In the genomic region with DNA sequence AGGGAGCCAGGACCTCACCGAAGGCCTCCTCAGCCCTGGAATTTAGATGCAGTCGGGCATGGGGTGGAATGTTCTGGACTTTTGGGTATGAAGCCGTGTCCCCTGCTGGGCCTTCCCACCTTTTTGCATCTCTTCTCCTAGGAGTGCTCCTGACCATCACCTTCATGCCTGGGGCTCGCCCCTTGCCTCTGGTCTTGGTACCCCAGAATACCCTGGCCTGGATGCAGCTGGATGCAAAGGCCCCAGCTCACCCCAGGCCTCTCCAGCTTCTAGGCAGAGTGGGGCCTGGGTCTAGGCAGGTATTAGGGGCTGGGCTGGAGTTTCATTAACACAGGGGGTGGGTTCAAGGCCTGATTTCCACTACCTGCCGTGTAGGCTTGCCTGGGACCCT, we compare ENCODE assay signal across 13 cellular contexts. TPM values are rescaled to one million over a fixed set of nuclear protein-coding genes. Genes with fewer than 3 reads are reported as not detected.
DNase-seq lines count a peak whose midpoint lies in the region; ATAC-seq and TF ChIP-seq lines count a peak whose summit lies in the region.
"Had no signal": no experiment of that assay in that cellular context is flagged by ENCODE, and none has a peak within 500 bp of the region (broad histone marks: within the 10 kb centered on the region; RNA-seq: fewer than 3 reads in every experiment).

No MANE protein-coding gene starts in this region.

- no peaks in the 10 kb centered on the region for H3K4me1 Mint-ChIP-seq in activated CD4-positive, alpha-beta T cell treated with anti-CD3 and anti-CD28 coated beads for 36 hours
- no peaks in the 10 kb centered on the region for H3K4me1 Mint-ChIP-seq in stimulated activated memory B cell treated with anti-CD40 and anti-IgM and Interleukin-4, amounts not matched to agents 10 μg/mL and 1 μg/mL and 100 μg/mL, for 72 hours

- H3K4me3 ChIP-seq in left ventricle myocardium inferior: peak overlapping the region; percentile 70
- H3K4me3 ChIP-seq in right atrium auricular region: no peak overlapping the region

- H3K4me3 Mint-ChIP-seq in activated CD4-positive, alpha-beta T cell treated with anti-CD3 and anti-CD28 coated beads for 36 hours: no peak overlapping the region
- no peak overlapping the region for H3K4me3 Mint-ChIP-seq in stimulated activated memory B cell treated with anti-CD40 and anti-IgM and Interleukin-4, amounts not matched to agents 10 μg/mL and 1 μg/mL and 100 μg/mL, for 72 hours
- H3K4me3 Mint-ChIP-seq: nephron progenitor cell had no signal

- peaks cover 44% of the 10 kb centered on the region for H3K36me3 ChIP-seq in left ventricle myocardium inferior
- peaks cover 32% of the 10 kb centered on the region for H3K36me3 ChIP-seq in right atrium auricular region
- H3K36me3 ChIP-seq: WERI-Rb-1 had no signal

- ATAC-seq in Right ventricle myocardium inferior (no peak), GM21360 (IDR thresholded peaks at IDR 0.05; ENCODE audit: unreplicated experiment) (no peak)
- no peak for ATAC-seq in activated CD4-positive, alpha-beta T cell treated with anti-CD3 and anti-CD28 coated beads for 36 hours
- ATAC-seq in stimulated activated memory B cell treated with anti-CD40 and anti-IgM and Interleukin-4, amounts not matched to agents 10 μg/mL and 1 μg/mL and 100 μg/mL, for 72 hours: no peak

- intact Hi-C loops in left ventricle myocardium inferior (cut with micrococcal nuclease) (no loop called here), Right ventricle myocardium inferior (cut with DNase I) (no loop called here), posterior vena cava (cut with DNase I) (no loop called here)
- intact Hi-C loops in activated CD4-positive, alpha-beta T cell treated with anti-CD3 and anti-CD28 coated beads for 36 hours (cut with DNase I, micrococcal nuclease): no loop called here

- POLR2A ChIA-PET in activated CD4-positive, alpha-beta T cell treated with anti-CD3 and anti-CD28 coated beads for 36 hours (lab: Charles Lee): no interaction called here

- no peaks in the 10 kb centered on the region for H3K27me3 Mint-ChIP-seq in activated CD4-positive, alpha-beta T cell treated with anti-CD3 and anti-CD28 coated beads for 36 hours
- no peaks in the 10 kb centered on the region for H3K27me3 Mint-ChIP-seq in stimulated activated memory B cell treated with anti-CD40 and anti-IgM and Interleukin-4, amounts not matched to agents 10 μg/mL and 1 μg/mL and 100 μg/mL, for 72 hours

- H3K27ac ChIP-seq in left ventricle myocardium inferior (replicated peaks) (peak overlapping the region; percentile 92), right atrium auricular region (peak overlapping the region; percentile 84 to 94)
- H3K27ac ChIP-seq: WERI-Rb-1 had no signal

- H3K36me3 Mint-ChIP-seq in activated CD4-positive, alpha-beta T cell treated with anti-CD3 and anti-CD28 coated beads for 36 hours (ENCODE audit: low read depth): no peaks in the 10 kb centered on the region
- no peaks in the 10 kb centered on the region for H3K36me3 Mint-ChIP-seq in stimulated activated memory B cell treated with anti-CD40 and anti-IgM and Interleukin-4, amounts not matched to agents 10 μg/mL and 1 μg/mL and 100 μg/mL, for 72 hours

- CTCF ChIA-PET in activated CD4-positive, alpha-beta T cell treated with anti-CD3 and anti-CD28 coated beads for 36 hours (lab: Charles Lee): interaction anchor here (0.6 kb wide), 1 partner anchor 1959 kb away, joined by 3 read pairs; no protein-coding TSS in a partner anchor

- H3K27ac Mint-ChIP-seq in activated CD4-positive, alpha-beta T cell treated with anti-CD3 and anti-CD28 coated beads for 36 hours: no peak overlapping the region
- no peak overlapping the region for H3K27ac Mint-ChIP-seq in stimulated activated memory B cell treated with anti-CD40 and anti-IgM and Interleukin-4, amounts not matched to agents 10 μg/mL and 1 μg/mL and 100 μg/mL, for 72 hours

- no peaks in the 10 kb centered on the region for H3K27me3 ChIP-seq in left ventricle myocardium inferior (ENCODE audit: low read depth)
- H3K27me3 ChIP-seq in right atrium auricular region: no peaks in the 10 kb centered on the region

- no peaks in the 10 kb centered on the region for H3K9me3 Mint-ChIP-seq in activated CD4-positive, alpha-beta T cell treated with anti-CD3 and anti-CD28 coated beads for 36 hours (ENCODE audit: low read depth)
- peaks cover 2% of the 10 kb centered on the region for H3K9me3 Mint-ChIP-seq in stimulated activated memory B cell treated with anti-CD40 and anti-IgM and Interleukin-4, amounts not matched to agents 10 μg/mL and 1 μg/mL and 100 μg/mL, for 72 hours
- H3K9me3 Mint-ChIP-seq: nephron progenitor cell had no signal

- TF ChIP-seq CTCF in left ventricle myocardium inferior (IDR thresholded peaks at IDR 0.05; ENCODE audit: borderline replicate concordance): no peak
- TF ChIP-seq CTCF in right atrium auricular region (IDR thresholded peaks at IDR 0.05): no peak

- DNase-seq in left ventricle myocardium inferior (peak; percentile 13), Right ventricle myocardium inferior (ENCODE audit: missing footprints) (no peak), right atrium auricular region (ENCODE audit: low spot score) (no peak), posterior vena cava (ENCODE audit: low spot score) (peak; percentile 67), NCI-H1092 (lab: John Stamatoyannopoulos, UW) (no peak)
- DNase-seq in activated CD4-positive, alpha-beta T cell treated with anti-CD3 and anti-CD28 coated beads for 36 hours: no peak

- H3K9me3 ChIP-seq in left ventricle myocardium inferior (replicated peaks) (no peaks in the 10 kb centered on the region), right atrium auricular region (no peaks in the 10 kb centered on the region)

- peaks cover 97% of the 10 kb centered on the region for H3K4me1 ChIP-seq in left ventricle myocardium inferior
- H3K4me1 ChIP-seq in right atrium auricular region: peaks cover 0 to 83% of the 10 kb centered on the region in 2 donors

RNA-seq across cellular contexts. Expression of a gene that starts 9.9 kb away (rescaled TPM):
- 253 TPM for total RNA-seq in left ventricle myocardium inferior
- total RNA-seq in Right ventricle myocardium inferior: 284 TPM
- 100 to 1,000 TPM; 353 to 517 TPM for total RNA-seq in right atrium auricular region
- total RNA-seq in posterior vena cava: 100 to 1,000 TPM; 388 to 422 TPM
- total RNA-seq in activated CD4-positive, alpha-beta T cell treated with anti-CD3 and anti-CD28 coated beads for 36 hours: under 1 TPM; 0.16 to 0.25 TPM
- total RNA-seq: HT1080 had no signal

RNA-seq across cellular contexts. Expression of a gene that starts 42.2 kb away (rescaled TPM):
- total RNA-seq in left ventricle myocardium inferior (not detected), Right ventricle myocardium inferior (not detected), right atrium auricular region (not detected), posterior vena cava (1 to 10 TPM in 1 of 2 donors, not detected in 1; 1.2 TPM)
- total RNA-seq in activated CD4-positive, alpha-beta T cell treated with anti-CD3 and anti-CD28 coated beads for 36 hours: not detected
- total RNA-seq: HT1080, kidney epithelial cell, urinary bladder had no signal

Comparison
In these comparisons a context has a peak if more than half of its experiments do, and no peak if none do; other contexts are left out.
1. DNase-seq: peak in left ventricle myocardium inferior (single experiment) and posterior vena cava (single experiment); none in Right ventricle myocardium inferior (single experiment), right atrium auricular region (single experiment), activated CD4-positive, alpha-beta T cell treated with anti-CD3 and anti-CD28 coated beads for 36 hours (single experiment) and NCI-H1092 (single experiment).
2. RNA of a gene that starts 9.9 kb away (total RNA-seq): 353 to 517 TPM in right atrium auricular region, 388 to 422 TPM in posterior vena cava, 284 TPM in Right ventricle myocardium inferior (single experiment) and 253 TPM in left ventricle myocardium inferior (single experiment); 0.16 to 0.25 TPM in activated CD4-positive, alpha-beta T cell treated with anti-CD3 and anti-CD28 coated beads for 36 hours; every median in the first group is over 100 times any median in the second.